8 cellular contexts compared by ENCODE assay signal in genomic region chr16:3157229-3158013, GRCh38. TPM values are rescaled to one million over a fixed set of nuclear protein-coding genes. Genes with fewer than 3 reads are reported as not detected.
DNase-seq lines count a peak whose midpoint lies in the region; ATAC-seq, FAIRE-seq and TF ChIP-seq lines count a peak whose summit lies in the region.

No MANE protein-coding gene starts in this region.

- DNase-seq in ELF-1 (ENCODE audit: low read depth, low spot score) (peak; percentile 98), NCI-H1105 (lab: John Stamatoyannopoulos, UW) (peak; percentile 37), SW480 (ENCODE audit: low spot score) (peak; percentile 88), GM12878 (ENCODE audit: low read depth, low spot score) (no peak), iPS DF 19.7 (ENCODE audit: low read depth, low spot score) (peak; percentile 95), retinal pigment epithelial cell (ENCODE audit: low read depth) (peak; percentile 54)

- no peak overlapping the region for H3K27ac ChIP-seq in GM12878 (ENCODE audit: control insufficient read depth, insufficient read depth)

- H3K9ac ChIP-seq in GM12878 (ENCODE audit: control insufficient read depth, insufficient read depth, low read length): peak overlapping the region; percentile 58; the same call in 1 of the 2 replicates

- in situ Hi-C loops in GM12878 (cut with MboI): no loop called here

- H3K79me2 ChIP-seq in GM12878 (ENCODE audit: control insufficient read depth, insufficient read depth, low read length): no peaks in the 10 kb centered on the region

- H3K4me2 ChIP-seq in GM12878 (ENCODE audit: control insufficient read depth, insufficient read depth): peak overlapping the region; percentile 78

- SMC1A ChIA-PET in GM12878 (lab: Charles Lee; ENCODE audit: uncharacterized antibody, unreplicated experiment): interaction anchor here (0.9 to 1.6 kb wide), 4 partner anchors 11 to 80 kb away, joined by 3 to 5 read pairs (median 4); no protein-coding TSS in a partner anchor

- intact Hi-C loops in GM12878 (cut with micrococcal nuclease; ENCODE audit: unreplicated experiment): loop anchor here (1.0 to 10.0 kb wide), 3 partner anchors 7 to 107 kb away; no protein-coding TSS in a partner anchor

- no peak for FAIRE-seq in GM12878 (lab: Jason Lieb, UNC)

- RAD21 ChIA-PET in GM12878 (lab: Charles Lee; ENCODE audit: unreplicated experiment): interaction anchor here (1.1 kb wide), 1 partner anchor 61 kb away, joined by 3 read pairs; no protein-coding TSS in a partner anchor

- no peaks in the 10 kb centered on the region for H4K20me1 ChIP-seq in GM12878 (ENCODE audit: control insufficient read depth, insufficient read depth)

- WGBS in GM12878 (ENCODE audit: insufficient coverage, insufficient replicate concordance, low lambda C conversion rate, missing lambda C conversion rate): 1% methylated on average over 53 of the region's 58 CpGs

- no peaks in the 10 kb centered on the region; the same call in 2 of the 3 replicates for H3K9me3 ChIP-seq in GM12878 (replicated peaks; ENCODE audit: control insufficient read depth, insufficient read depth, low read length)

- H3K27me3 ChIP-seq in GM12878 (replicated peaks in 1 of 2; ENCODE audit: control insufficient read depth in 2 of 2, insufficient read depth in 2 of 2, low read length in 1 of 2): peaks cover 0 to 2% of the 10 kb centered on the region in 2 experiments; a peak in 1 of 4 replicates

- H3K4me1 ChIP-seq in GM12878 (ENCODE audit: control insufficient read depth, insufficient read depth, low read length): peaks cover 18% of the 10 kb centered on the region

- no peak for TF ChIP-seq EP300 in GM12878 (IDR thresholded peaks at IDR 0.05; ENCODE audit: borderline replicate concordance in 1 of 2, control insufficient read depth in 1 of 2, low read depth in 2 of 2, low read length in 2 of 2)

- no peak for TF ChIP-seq POLR2A in GM12878 (IDR thresholded peaks at IDR 0.05; ENCODE audit: low read depth, low read length)

- POLR2A ChIA-PET in GM12878 (lab: Charles Lee): interaction anchor here (1.3 to 3.6 kb wide), 4 partner anchors 10 to 23 kb away, joined by 4 to 16 read pairs (median 7); partner anchors contain the start of gene ZNF213

- TF ChIP-seq RAD21 in GM12878 (IDR thresholded peaks at IDR 0.05; ENCODE audit: insufficient read depth, low read depth, low read length): no peak

- H3K4me3 ChIP-seq in GM12878 (peak overlapping the region; percentile 96), retinal pigment epithelial cell (ENCODE audit: low read length) (peak overlapping the region; percentile 66)

- CTCF ChIA-PET in GM12878 (lab: Yijun Ruan, JAX): interaction anchor here (0.7 to 3.5 kb wide), 9 partner anchors 9 to 275 kb away, joined by 3 to 18 read pairs (median 3); partner anchors contain the start of genes FLYWCH2 and ZNF213

- ATAC-seq in GM12878 (peak; percentile 5), GM18498 (IDR thresholded peaks at IDR 0.05; ENCODE audit: unreplicated experiment) (no peak), GM19455 (IDR thresholded peaks at IDR 0.05; ENCODE audit: unreplicated experiment) (no peak)

- TF ChIP-seq CTCF in GM12878 (IDR thresholded peaks at IDR 0.05 in 2 of 3, conservative IDR thresholded peaks at IDR 0.05 in 1 of 3; ENCODE audit: control insufficient read depth in 2 of 3, extremely low read depth in 1 of 3, insufficient read depth in 1 of 3, low read depth in 3 of 3, low read length in 3 of 3) (no peak), retinal pigment epithelial cell (conservative IDR thresholded peaks at IDR 0.05; ENCODE audit: low read depth, low read length) (no peak)

- BruUV-seq in GM12878 (replicated peaks; lab: Mats Ljungman, UMichigan): no TSS peak

- H2AFZ ChIP-seq in GM12878 (ENCODE audit: control insufficient read depth, low read depth, low read length): peak overlapping the region; percentile 24

- no peaks in the 10 kb centered on the region for H3K36me3 ChIP-seq in GM12878 (ENCODE audit: control insufficient read depth in 2 of 2, insufficient read depth in 2 of 2, low read length in 1 of 2)

RNA-seq across cellular contexts. Expression of gene ZNF213, which starts 22.6 kb away (rescaled TPM):
- total RNA-seq in GM12878 (2013; cell fraction: nucleolus; rRNA removed): 2.7 and 6.1 TPM in 2 replicates
- total RNA-seq in GM12878 (2014; rRNA removed) (1.1 TPM in 2 replicates), GM12878 (2014; rRNA removed; fragmentation: Illumina TruSeq; extraction: Trizol) (0.83 and 1.2 TPM in 2 replicates), GM12878 (2021) (7.2 and 9.4 TPM in 2 replicates)
- polyA plus RNA-seq in GM12878 (2011; ENCODE audit: low read depth): 2.1 TPM
- polyA plus RNA-seq in GM12878 (2011; rRNA removed) (0.13 and 0.53 TPM in 2 replicates), GM12878 (2014; fragmentation: Illumina TruSeq; extraction: Trizol) (0.22 and 0.91 TPM in 2 replicates), GM12878 (2014; fragmentation: Nextera tagmentation; extraction: Ambion mirVana) (under 1 TPM; 0.55 to 0.58 TPM), GM12878 (2014; rRNA removed) (3.1 and 3.2 TPM in 2 replicates), GM12878 (2016; fragmentation: Nextera tagmentation; extraction: Ambion mirVana) (1 to 10 TPM; 3.4 to 4.8 TPM)
- 0.73 and 1.0 TPM in 2 replicates for polyA plus RNA-seq in GM12878 (2011; cell fraction: cytosol; rRNA removed)
- polyA plus RNA-seq in GM12878 (2011; cell fraction: nucleus; rRNA removed): 2.0 and 3.8 TPM in 2 replicates
- polyA plus RNA-seq in GM12878 (2012): 4.8 and 5.3 TPM in 2 replicates
- polyA minus RNA-seq in GM12878 (2011; rRNA and poly(A)+ RNA removed): 0.88 and 1.6 TPM in 2 replicates
- polyA minus RNA-seq in GM12878 (2011; cell fraction: cytosol; rRNA and poly(A)+ RNA removed): 1.2 and 1.9 TPM in 2 replicates
- polyA minus RNA-seq in GM12878 (2011; cell fraction: nucleus; rRNA and poly(A)+ RNA removed): 1.1 and 2.1 TPM in 2 replicates

RNA-seq across cellular contexts. Expression of gene OR1F1, which starts 30.6 kb away (rescaled TPM):
- total RNA-seq in GM12878 (2013; cell fraction: nucleolus; rRNA removed): not detected in 2 replicates
- total RNA-seq in GM12878 (2014; rRNA removed) (not detected in 2 replicates), GM12878 (2014; rRNA removed; fragmentation: Illumina TruSeq; extraction: Trizol) (not detected in 2 replicates), GM12878 (2021) (not detected in 2 replicates)
- polyA plus RNA-seq in GM12878 (2011; ENCODE audit: low read depth): not detected
- polyA plus RNA-seq in GM12878 (2011; rRNA removed) (0.12 TPM in 1 of 2 replicates, not detected in the other), GM12878 (2014; fragmentation: Illumina TruSeq; extraction: Trizol) (0.10 TPM in 1 of 2 replicates, not detected in the other), GM12878 (2014; fragmentation: Nextera tagmentation; extraction: Ambion mirVana) (not detected), GM12878 (2014; rRNA removed) (0.14 TPM in 1 of 2 replicates, not detected in the other), GM12878 (2016; fragmentation: Nextera tagmentation; extraction: Ambion mirVana) (not detected)
- polyA plus RNA-seq in GM12878 (2011; cell fraction: cytosol; rRNA removed): 0.30 and 0.36 TPM in 2 replicates
- polyA plus RNA-seq in GM12878 (2011; cell fraction: nucleus; rRNA removed): 0.12 TPM in 1 of 2 replicates, not detected in the other
- polyA plus RNA-seq in GM12878 (2012): not detected in 2 replicates
- 1.1 TPM in 1 of 2 replicates, not detected in the other for polyA minus RNA-seq in GM12878 (2011; rRNA and poly(A)+ RNA removed)
- polyA minus RNA-seq in GM12878 (2011; cell fraction: cytosol; rRNA and poly(A)+ RNA removed): not detected in 2 replicates
- polyA minus RNA-seq in GM12878 (2011; cell fraction: nucleus; rRNA and poly(A)+ RNA removed): not detected in 2 replicates

RNA-seq across cellular contexts. Expression of gene ZNF205, which starts 45.0 kb away (rescaled TPM):
- 3.2 and 4.8 TPM in 2 replicates for total RNA-seq in GM12878 (2013; cell fraction: nucleolus; rRNA removed)
- 0.71 and 0.90 TPM in 2 replicates for total RNA-seq in GM12878 (2014; rRNA removed)
- 0.32 and 0.63 TPM in 2 replicates for total RNA-seq in GM12878 (2014; rRNA removed; fragmentation: Illumina TruSeq; extraction: Trizol)
- total RNA-seq in GM12878 (2021): 1.2 and 1.5 TPM in 2 replicates
- polyA plus RNA-seq in GM12878 (2011; ENCODE audit: low read depth): 0.38 TPM
- 0.29 and 0.67 TPM in 2 replicates for polyA plus RNA-seq in GM12878 (2011; rRNA removed)
- polyA plus RNA-seq in GM12878 (2011; cell fraction: cytosol; rRNA removed): 1.1 and 1.9 TPM in 2 replicates
- 2.0 and 2.8 TPM in 2 replicates for polyA plus RNA-seq in GM12878 (2011; cell fraction: nucleus; rRNA removed)
- 1.8 TPM in 2 replicates for polyA plus RNA-seq in GM12878 (2012)
- polyA plus RNA-seq in GM12878 (2014; fragmentation: Illumina TruSeq; extraction: Trizol): 0.26 TPM in 1 of 2 replicates, not detected in the other
- polyA plus RNA-seq in GM12878 (2014; fragmentation: Nextera tagmentation; extraction: Ambion mirVana): not detected
- polyA plus RNA-seq in GM12878 (2014; rRNA removed): 0.95 and 1.00 TPM in 2 replicates
- 1 to 10 TPM in 1 of 2 experiments, under 1 TPM in 1; 0.58 to 1.1 TPM for polyA plus RNA-seq in GM12878 (2016; fragmentation: Nextera tagmentation; extraction: Ambion mirVana)
- 0.51 and 1.5 TPM in 2 replicates for polyA minus RNA-seq in GM12878 (2011; rRNA and poly(A)+ RNA removed)
- polyA minus RNA-seq in GM12878 (2011; cell fraction: cytosol; rRNA and poly(A)+ RNA removed): 0.53 and 1.0 TPM in 2 replicates
- polyA minus RNA-seq in GM12878 (2011; cell fraction: nucleus; rRNA and poly(A)+ RNA removed): 0.57 and 0.73 TPM in 2 replicates

RNA-seq across cellular contexts. Expression of gene ZSCAN10, which starts 58.3 kb away (rescaled TPM):
- total RNA-seq in GM12878 (2013; cell fraction: nucleolus; rRNA removed): 0.22 TPM in 1 of 2 replicates, not detected in the other
- total RNA-seq in GM12878 (2014; rRNA removed) (0.06 TPM in 1 of 2 replicates, not detected in the other), GM12878 (2014; rRNA removed; fragmentation: Illumina TruSeq; extraction: Trizol) (not detected in 2 replicates), GM12878 (2021) (not detected in 2 replicates)
- polyA plus RNA-seq in GM12878 (2011; ENCODE audit: low read depth): not detected
- polyA plus RNA-seq in GM12878 (2011; rRNA removed) (not detected in 2 replicates), GM12878 (2014; fragmentation: Illumina TruSeq; extraction: Trizol) (not detected in 2 replicates), GM12878 (2014; fragmentation: Nextera tagmentation; extraction: Ambion mirVana) (not detected), GM12878 (2014; rRNA removed) (0.06 TPM in 1 of 2 replicates, not detected in the other), GM12878 (2016; fragmentation: Nextera tagmentation; extraction: Ambion mirVana) (under 1 TPM in 1 of 2 experiments, not detected in 1; 0.33 TPM)
- polyA plus RNA-seq in GM12878 (2011; cell fraction: cytosol; rRNA removed): 0.01 and 0.05 TPM in 2 replicates
- 0.07 and 0.15 TPM in 2 replicates for polyA plus RNA-seq in GM12878 (2011; cell fraction: nucleus; rRNA removed)
- polyA plus RNA-seq in GM12878 (2012): 0.06 TPM in 1 of 2 replicates, not detected in the other
- not detected in 2 replicates for polyA minus RNA-seq in GM12878 (2011; rRNA and poly(A)+ RNA removed)
- not detected in 2 replicates for polyA minus RNA-seq in GM12878 (2011; cell fraction: cytosol; rRNA and poly(A)+ RNA removed)
- not detected in 2 replicates for polyA minus RNA-seq in GM12878 (2011; cell fraction: nucleus; rRNA and poly(A)+ RNA removed)
